Comparison of ENCODE assay signal across 24 cellular contexts in genomic region chr10:50490244-50490643, GRCh38.
A peak's percentile ranks its signal among the peaks of the same experiment; 100 is the strongest.
DNase-seq lines count a peak whose midpoint lies in the region; ATAC-seq, FAIRE-seq and TF ChIP-seq lines count a peak whose summit lies in the region.
"Had no signal": no experiment of that assay in that cellular context is flagged by ENCODE, and none has a peak within 500 bp of the region (broad histone marks: within the 10 kb centered on the region; RNA-seq: fewer than 3 reads in every experiment).

No MANE protein-coding gene starts in this region.

- H3K4ac ChIP-seq in trophoblast cell (ENCODE audit: low read depth, low read length): no peak overlapping the region

- no peaks in the 10 kb centered on the region for H3K27me3 ChIP-seq in astrocyte (ENCODE audit: insufficient read depth, low read length)
- no peaks in the 10 kb centered on the region for H3K27me3 ChIP-seq in trophoblast cell (ENCODE audit: insufficient read depth, low read length)
- H3K27me3 ChIP-seq in Caco-2 (replicated peaks; ENCODE audit: control insufficient read depth, insufficient read depth, low read length): no peaks in the 10 kb centered on the region
- H3K27me3 ChIP-seq: BE2C; BLaER1 treated with 17β-estradiol and CSF1 and Interleukin-3, amounts not matched to agents 10 nM and 100 nM had no signal

- H3K36me3 ChIP-seq in astrocyte (ENCODE audit: insufficient read depth, low read length) (no peaks in the 10 kb centered on the region), trophoblast cell (ENCODE audit: control insufficient read depth in 1 of 2, insufficient read depth in 2 of 2, low read length in 2 of 2) (no peaks in the 10 kb centered on the region), Caco-2 (ENCODE audit: control insufficient read depth, insufficient read depth, low read length) (no peaks in the 10 kb centered on the region)
- H3K36me3 ChIP-seq: BE2C had no signal

- H3K23ac ChIP-seq in trophoblast cell (ENCODE audit: low read length): no peak overlapping the region

- no peak for FAIRE-seq in astrocyte (lab: Jason Lieb, UNC)
- FAIRE-seq: A549, G401.6, GM12878, GM18507 had no signal

- POLR2A ChIA-PET in Caco-2 (lab: Charles Lee): no interaction called here

- no peak overlapping the region for H2BK120ac ChIP-seq in trophoblast cell (ENCODE audit: insufficient read depth, low read length, poor library complexity)

- H2AFZ ChIP-seq in astrocyte (ENCODE audit: low read depth, low read length) (no peak overlapping the region), trophoblast cell (ENCODE audit: insufficient read depth, low read length, poor library complexity) (no peak overlapping the region)
- H2AFZ ChIP-seq: GM23338 had no signal

- ATAC-seq in GM18502 (IDR thresholded peaks at IDR 0.05; ENCODE audit: poor library complexity, unreplicated experiment): no peak
- ATAC-seq: A549, GM12878, GM23338, HCT116 had no signal

- H3K4me3 ChIP-seq in astrocyte (ENCODE audit: insufficient read depth, low read depth, low read length) (no peak overlapping the region), trophoblast cell (ENCODE audit: low read depth, low read length) (no peak overlapping the region), Caco-2 (ENCODE audit: low read depth, low read length) (no peak overlapping the region)
- H3K4me3 ChIP-seq: A549; BLaER1 treated with 17β-estradiol and CSF1 and Interleukin-3, amounts not matched to agents 10 nM and 100 nM; GM12878; GM23338 had no signal

- H3K4me2 ChIP-seq in astrocyte (ENCODE audit: low read length) (no peak overlapping the region), trophoblast cell (ENCODE audit: low read length) (no peak overlapping the region)
- H3K4me2 ChIP-seq: A549; BLaER1 treated with 17β-estradiol and CSF1 and Interleukin-3, amounts not matched to agents 10 nM and 100 nM; GM23338 had no signal

- H3K4me3 Mint-ChIP-seq in astrocyte (ENCODE audit: unreplicated experiment): peak overlapping the region; percentile 14
- H3K4me3 Mint-ChIP-seq in Caco-2 (ENCODE audit: unreplicated experiment): no peak overlapping the region
- no peak overlapping the region for H3K4me3 Mint-ChIP-seq in HFFc6
- H3K4me3 Mint-ChIP-seq: CD14-positive monocyte; CD4-positive, alpha-beta T cell; CD8-positive, alpha-beta memory T cell; GM23338; H9 had no signal

- H4K12ac ChIP-seq in trophoblast cell (ENCODE audit: low read depth, low read length): no peak overlapping the region

- H3K9ac ChIP-seq in astrocyte (ENCODE audit: low read length) (no peak overlapping the region), trophoblast cell (ENCODE audit: low read length) (no peak overlapping the region)
- H3K9ac ChIP-seq: BLaER1 treated with 17β-estradiol and CSF1 and Interleukin-3, amounts not matched to agents 10 nM and 100 nM had no signal

- no CpG with 5 or more reads among the region's 5 CpGs for WGBS in trophoblast cell (ENCODE audit: extremely low coverage, insufficient coverage, insufficient read length)

- H3K36me3 Mint-ChIP-seq in astrocyte (ENCODE audit: low read depth, unreplicated experiment) (peaks cover 2% of the 10 kb centered on the region), Caco-2 (ENCODE audit: insufficient read depth, unreplicated experiment) (no peaks in the 10 kb centered on the region), HFFc6 (ENCODE audit: low read depth) (peaks cover 2% of the 10 kb centered on the region; the same call in 1 of the 2 replicates)

- DNase-seq in 8988T (peak; percentile 17), astrocyte (ENCODE audit: low read depth) (no peak), trophoblast cell (peak; percentile 81 to 91), Caco-2 (no peak), HFFc6 (no peak)
- DNase-seq: ACHN; AML-193; BE2C; Calu3; CD4-positive, alpha-beta T cell; CD8-positive, alpha-beta memory T cell; DMS53; DMS79 treated with DMSO at 0.1 percent for 48 hours; H9 had no signal

- intact Hi-C loops in Caco-2 (cut with micrococcal nuclease; ENCODE audit: unreplicated experiment): no loop called here

- no peaks in the 10 kb centered on the region for H3K27me3 Mint-ChIP-seq in astrocyte (ENCODE audit: low read depth, unreplicated experiment)
- H3K27me3 Mint-ChIP-seq in Caco-2 (ENCODE audit: insufficient read depth, unreplicated experiment): no peaks in the 10 kb centered on the region
- no peaks in the 10 kb centered on the region for H3K27me3 Mint-ChIP-seq in HFFc6 (ENCODE audit: insufficient read depth)
- H3K27me3 Mint-ChIP-seq: CD4-positive, alpha-beta T cell; CD8-positive, alpha-beta memory T cell had no signal

- H2BK5ac ChIP-seq in trophoblast cell (ENCODE audit: low read depth, low read length, poor library complexity): no peak overlapping the region

- peaks cover 6% of the 10 kb centered on the region for H3K4me1 Mint-ChIP-seq in astrocyte (ENCODE audit: low read depth, unreplicated experiment)
- no peaks in the 10 kb centered on the region for H3K4me1 Mint-ChIP-seq in Caco-2 (ENCODE audit: low read depth, unreplicated experiment)
- H3K4me1 Mint-ChIP-seq in HFFc6 (ENCODE audit: low read depth): no peaks in the 10 kb centered on the region; the same call in 1 of the 2 replicates
- H3K4me1 Mint-ChIP-seq: CD14-positive monocyte, GM23338, H9 had no signal

- H3K79me1 ChIP-seq in trophoblast cell (ENCODE audit: low read length): no peaks in the 10 kb centered on the region

- no peaks in the 10 kb centered on the region for H4K20me1 ChIP-seq in astrocyte (ENCODE audit: insufficient read depth, low read length)
- H4K20me1 ChIP-seq: BLaER1 treated with 17β-estradiol and CSF1 and Interleukin-3, amounts not matched to agents 10 nM and 100 nM had no signal

- H3K9me3 ChIP-seq in astrocyte (ENCODE audit: insufficient read depth, low read depth, low read length): no peaks in the 10 kb centered on the region
- no peaks in the 10 kb centered on the region for H3K9me3 ChIP-seq in trophoblast cell (ENCODE audit: insufficient read depth, low read depth, low read length)
- H3K9me3 ChIP-seq in Caco-2: 0 out of 2 replicates have a peak, but pooled peaks cover under 1% of the 10 kb centered on the region
- H3K9me3 ChIP-seq: A549, BE2C had no signal

- no peak overlapping the region for H4K8ac ChIP-seq in trophoblast cell (ENCODE audit: low read depth, low read length)

- H3K27ac ChIP-seq in astrocyte (ENCODE audit: low read depth, low read length): no peak overlapping the region
- no peak overlapping the region for H3K27ac ChIP-seq in trophoblast cell (ENCODE audit: low read depth, low read length)
- H3K27ac ChIP-seq: 22Rv1; A549; BLaER1 treated with 17β-estradiol and CSF1 and Interleukin-3, amounts not matched to agents 10 nM and 100 nM had no signal

- no peak overlapping the region for H3K14ac ChIP-seq in trophoblast cell (ENCODE audit: low read length)

- no peaks in the 10 kb centered on the region for H3K9me3 Mint-ChIP-seq in astrocyte (ENCODE audit: unreplicated experiment)
- peaks cover 9% of the 10 kb centered on the region for H3K9me3 Mint-ChIP-seq in Caco-2 (ENCODE audit: unreplicated experiment)
- H3K9me3 Mint-ChIP-seq in HFFc6: peaks cover under 1% of the 10 kb centered on the region; the same call in 1 of the 2 replicates

- H3K27ac Mint-ChIP-seq in astrocyte (ENCODE audit: unreplicated experiment) (no peak overlapping the region), Caco-2 (ENCODE audit: unreplicated experiment) (no peak overlapping the region), HFFc6 (no peak overlapping the region)
- H3K27ac Mint-ChIP-seq: CD14-positive monocyte; CD4-positive, alpha-beta T cell; CD8-positive, alpha-beta memory T cell; GM23338; H9 had no signal

- no peaks in the 10 kb centered on the region for H3K79me2 ChIP-seq in astrocyte (ENCODE audit: insufficient read depth, low read length)
- no peaks in the 10 kb centered on the region for H3K79me2 ChIP-seq in trophoblast cell (ENCODE audit: control insufficient read depth, insufficient read depth, low read length, poor library complexity)

- CTCF ChIA-PET in Caco-2 (lab: Charles Lee): no interaction called here

- no peak overlapping the region for H2AK5ac ChIP-seq in trophoblast cell (ENCODE audit: low read length)

- H3K4me1 ChIP-seq in astrocyte (ENCODE audit: insufficient read depth, low read length): no peaks in the 10 kb centered on the region
- H3K4me1 ChIP-seq in trophoblast cell (ENCODE audit: control insufficient read depth in 1 of 2, insufficient read depth in 2 of 2, low read length in 2 of 2): no peaks in the 10 kb centered on the region
- no peaks in the 10 kb centered on the region for H3K4me1 ChIP-seq in Caco-2
- H3K4me1 ChIP-seq: A549, BE2C had no signal

- H2BK12ac ChIP-seq in trophoblast cell (ENCODE audit: low read length): no peak overlapping the region

- no TSS peak for BruUV-seq in Caco-2 (replicated peaks; lab: Mats Ljungman, UMichigan)

- TF ChIP-seq CTCF in astrocyte (IDR thresholded peaks at IDR 0.05; ENCODE audit: insufficient read depth, low read depth, low read length): no peak
- no peak for TF ChIP-seq CTCF in Caco-2 (IDR thresholded peaks at IDR 0.05; ENCODE audit: insufficient read depth in 1 of 2, low read depth in 1 of 2, low read length in 1 of 2, severe bottlenecking in 1 of 2, unreplicated experiment in 1 of 2)
- TF ChIP-seq CTCF in HFFc6 (IDR thresholded peaks at IDR 0.05): no peak

- H3K18ac ChIP-seq in trophoblast cell (ENCODE audit: low read length): no peak overlapping the region

- no peak overlapping the region for H4K91ac ChIP-seq in trophoblast cell (ENCODE audit: low read depth, low read length)

Comparison
In these comparisons a context has a peak if more than half of its experiments do, and no peak if none do; other contexts are left out.
1. DNase-seq: peak in 8988T (single experiment) and trophoblast cell (2 of 2); none in astrocyte (single experiment), Caco-2 (0 of 2) and HFFc6 (single experiment).